In genomic region chr13:83024955-83025594, GRCh38 we compare ENCODE assay signal across 22 cellular contexts.
"Had no signal": no experiment of that assay in that cellular context is flagged by ENCODE, and none has a peak within 500 bp of the region (broad histone marks: within the 10 kb centered on the region; RNA-seq: fewer than 3 reads in every experiment).

No MANE protein-coding gene starts in this region.

- DNase-seq: activated CD4-positive, alpha-beta T cell treated with anti-CD3 and anti-CD28 coated beads, Interleukin-2, amount 10 ng/mL, durations not matched to agents 24 days and 14 days; activated CD4-positive, CD25-positive, alpha-beta regulatory T cell; activated CD8-positive, alpha-beta memory T cell treated with anti-CD3 and anti-CD28 coated beads, Interleukin-2, amount 50 U/mL, for 4 hours; activated CD8-positive, alpha-beta T cell treated with anti-CD3 and anti-CD28 coated beads, Interleukin-2, amount 10 ng/mL, durations not matched to agents 7 days and 5 days; activated gamma-delta T cell; activated T-cell treated with anti-CD3 and anti-CD28 coated beads, Interleukin-2, amount 50 U/mL, for 48 hours; brain microvascular endothelial cell; effector memory CD8-positive, alpha-beta T cell; hippocampal formation; occipital lobe; right cardiac atrium; stimulated activated CD4-positive, alpha-beta T cell treated with anti-CD3 and anti-CD28 coated beads, Interleukin-15, amount 100 ng/mL, for 24 hours; stimulated activated CD4-positive, alpha-beta T cell treated with anti-CD3 and anti-CD28 coated beads, Interleukin-4, amount 100 ng/mL, for 1 hour; stimulated activated naive CD4-positive, alpha-beta T cell; tibial artery had no signal

- H3K36me3 Mint-ChIP-seq: activated naive CD4-positive, alpha-beta T cell treated with anti-CD3 and anti-CD28 coated beads, Interleukin-2, amount 50 U/mL, for 72 hours had no signal

- H3K9me3 ChIP-seq: tibial artery had no signal

- H3K4me1 ChIP-seq: tibial artery had no signal

- H3K27ac Mint-ChIP-seq: activated CD4-positive, alpha-beta T cell treated with anti-CD3 and anti-CD28 coated beads, Interleukin-2, amount 10 ng/mL, durations not matched to agents 24 days and 14 days; activated CD8-positive, alpha-beta T cell treated with anti-CD3 and anti-CD28 coated beads, Interleukin-2, amount 10 ng/mL, durations not matched to agents 7 days and 5 days; activated naive CD4-positive, alpha-beta T cell treated with anti-CD3 and anti-CD28 coated beads, Interleukin-2, amount 50 U/mL, for 72 hours; dendritic cell treated with granulocyte-macrophage colony-stimulating factor and Interleukin-4, amounts not matched to agents 40 ng/mL and 50 ng/mL, for 4 days; effector memory CD8-positive, alpha-beta T cell; nephron; progenitor cell of endocrine pancreas; T-helper 1 cell treated with Interleukin-12 subunit alpha and Interleukin-12 subunit beta and Interleukin-4 antibody, amounts not matched to agents 30 μg/mL and 1 μg/mL, for 36 hours had no signal

- H3K4me3 Mint-ChIP-seq: activated CD4-positive, alpha-beta T cell treated with anti-CD3 and anti-CD28 coated beads, Interleukin-2, amount 10 ng/mL, durations not matched to agents 24 days and 14 days; activated CD8-positive, alpha-beta T cell treated with anti-CD3 and anti-CD28 coated beads, Interleukin-2, amount 10 ng/mL, durations not matched to agents 7 days and 5 days; dendritic cell treated with granulocyte-macrophage colony-stimulating factor and Interleukin-4, amounts not matched to agents 40 ng/mL and 50 ng/mL, for 4 days; effector memory CD8-positive, alpha-beta T cell; nephron; T-helper 1 cell treated with Interleukin-12 subunit alpha and Interleukin-12 subunit beta and Interleukin-4 antibody, amounts not matched to agents 30 μg/mL and 1 μg/mL, for 36 hours had no signal

- ATAC-seq: activated CD8-positive, alpha-beta T cell treated with anti-CD3 and anti-CD28 coated beads, Interleukin-2, amount 10 ng/mL, durations not matched to agents 7 days and 5 days; activated naive CD4-positive, alpha-beta T cell treated with anti-CD3 and anti-CD28 coated beads, Interleukin-2, amount 50 U/mL, for 72 hours; effector memory CD8-positive, alpha-beta T cell; right cardiac atrium had no signal

- H3K27me3 Mint-ChIP-seq: activated CD4-positive, alpha-beta T cell treated with anti-CD3 and anti-CD28 coated beads, Interleukin-2, amount 10 ng/mL, durations not matched to agents 24 days and 14 days; dendritic cell treated with granulocyte-macrophage colony-stimulating factor and Interleukin-4, amounts not matched to agents 40 ng/mL and 50 ng/mL, for 4 days; effector memory CD8-positive, alpha-beta T cell; progenitor cell of endocrine pancreas had no signal

- H3K4me1 Mint-ChIP-seq: activated CD4-positive, alpha-beta T cell treated with anti-CD3 and anti-CD28 coated beads, Interleukin-2, amount 10 ng/mL, durations not matched to agents 24 days and 14 days; nephron had no signal

- H3K27me3 ChIP-seq: brain microvascular endothelial cell, tibial artery had no signal

- H3K36me3 ChIP-seq: brain microvascular endothelial cell, tibial artery had no signal

- H3K27ac ChIP-seq: brain microvascular endothelial cell, epithelial cell of prostate, skin epidermis, tibial artery had no signal

- H3K4me3 ChIP-seq: skin epidermis, tibial artery had no signal
